In genomic region chr6:110357298-110357695, GRCh38 we compare ENCODE assay signal across 1 cellular context.
TF ChIP-seq lines count a peak whose summit lies in the region.

No MANE protein-coding gene starts in this region.

TF ChIP-seq in H1, 55 proteins besides CTCF, POLR2A, EP300 and RAD21:
- TF ChIP-seq CEBPB (IDR thresholded peaks at IDR 0.05; ENCODE audit: low read depth, low read length) (no peak), MAX (IDR thresholded peaks at IDR 0.05) (no peak), CTBP2 (IDR thresholded peaks at IDR 0.05; ENCODE audit: borderline replicate concordance, insufficient read depth, insufficient read length, low read length) (no peak)
